In the genomic region with DNA sequence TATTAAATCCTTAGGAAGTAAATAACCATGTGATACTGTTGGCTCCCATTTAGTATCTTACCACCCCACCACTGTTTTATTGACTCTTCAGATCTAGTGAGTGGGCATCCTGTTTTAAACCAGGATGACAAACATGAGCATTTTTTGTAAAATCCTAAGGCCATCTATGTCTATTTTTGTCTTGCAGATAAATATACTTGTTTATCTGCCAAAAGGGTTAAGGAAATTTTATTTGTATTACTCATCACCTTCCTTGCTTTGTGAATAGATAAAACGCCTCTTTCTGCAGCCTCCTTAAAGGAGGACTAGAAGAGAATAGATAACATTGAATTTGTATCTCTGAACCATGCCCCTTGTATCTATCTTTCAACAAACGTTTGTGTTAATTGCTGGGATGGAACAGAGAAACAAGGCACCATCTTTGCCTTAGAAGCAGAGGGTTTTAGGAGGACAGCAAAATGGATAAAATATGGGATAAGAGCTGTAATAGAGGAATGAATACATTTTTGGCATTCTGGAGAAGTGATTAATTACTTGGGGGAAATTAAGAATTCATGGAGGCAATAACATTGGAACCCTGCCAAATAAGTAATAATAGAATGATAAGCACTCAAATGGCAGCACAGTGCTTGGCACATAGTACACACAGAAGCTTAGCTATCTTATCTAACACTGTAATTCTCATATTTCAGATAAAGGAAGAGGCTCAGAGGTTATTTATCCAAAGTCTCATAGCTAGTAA, we compare ENCODE assay signal across 15 cellular contexts. TPM values are rescaled to one million over a fixed set of nuclear protein-coding genes. Genes with fewer than 3 reads are reported as not detected.
A peak's percentile ranks its signal among the peaks of the same experiment; 100 is the strongest.
DNase-seq lines count a peak whose midpoint lies in the region; ATAC-seq, FAIRE-seq and TF ChIP-seq lines count a peak whose summit lies in the region.
"Had no signal": no experiment of that assay in that cellular context is flagged by ENCODE, and none has a peak within 500 bp of the region (broad histone marks: within the 10 kb centered on the region; RNA-seq: fewer than 3 reads in every experiment).

No MANE protein-coding gene starts in this region.

- DNase-seq in A172 (ENCODE audit: low spot score) (peak; percentile 55), H54 (ENCODE audit: insufficient read length, low spot score) (peak; percentile 14), hepatic stellate cell (ENCODE audit: low spot score) (peak; percentile 56), vagina (ENCODE audit: extremely low spot score in 2 of 2) (no peak), testis (no peak), psoas muscle (no peak)
- DNase-seq in activated CD4-positive, alpha-beta T cell treated with anti-CD3 and anti-CD28 coated beads, Interleukin-2, amount 50 U/mL, for 1 hour, result no peak
- DNase-seq: activated effector memory CD4-positive, alpha-beta T cell treated with Interleukin-2 at 50 U/mL for 16 hours; left ventricle myocardium superior; NCI-H526 treated with DMSO at 0.1 percent for 48 hours; stimulated activated naive CD4-positive, alpha-beta T cell had no signal

- TF ChIP-seq POLR2A in H54 (IDR thresholded peaks at IDR 0.05; ENCODE audit: low read depth, low read length) (no peak), vagina (IDR thresholded peaks at IDR 0.05) (no peak), testis (IDR thresholded peaks at IDR 0.05) (no peak)

- H3K9me3 Mint-ChIP-seq in activated T-helper 17 cell treated with anti-CD3 and anti-CD28 coated beads, Interleukin-2, amount 50 U/mL, for 72 hours, result no peaks in the 10 kb centered on the region

- no peak for ATAC-seq in activated T-helper 17 cell treated with anti-CD3 and anti-CD28 coated beads, Interleukin-2, amount 50 U/mL, for 72 hours (replicated peaks)
- no peak for ATAC-seq in psoas muscle
- ATAC-seq: left ventricle myocardium superior had no signal

- no peaks in the 10 kb centered on the region for H3K27me3 ChIP-seq in vagina
- H3K27me3 ChIP-seq in testis, result no peaks in the 10 kb centered on the region
- H3K27me3 ChIP-seq in psoas muscle (ENCODE audit: insufficient read depth in 3 of 3, low read length in 2 of 3), result no peaks in the 10 kb centered on the region
- H3K27me3 ChIP-seq: BLaER1 had no signal

- H3K4me1 ChIP-seq in vagina (peaks cover 98% of the 10 kb centered on the region), testis (peaks cover 55% of the 10 kb centered on the region), psoas muscle (peaks cover 84% of the 10 kb centered on the region)

- peaks cover 21% of the 10 kb centered on the region for H3K36me3 Mint-ChIP-seq in activated T-helper 17 cell treated with anti-CD3 and anti-CD28 coated beads, Interleukin-2, amount 50 U/mL, for 72 hours (ENCODE audit: low read depth)

- 16 to 20% methylated on average over 2 of the region's 2 CpGs for WGBS in testis, 2 donors
- WGBS in psoas muscle, 3 donors, result 31 to 38% (median 31%) methylated on average over 2 of the region's 2 CpGs

- no peaks in the 10 kb centered on the region for H3K36me3 ChIP-seq in vagina
- no peaks in the 10 kb centered on the region for H3K36me3 ChIP-seq in testis (ENCODE audit: low read depth, missing control alignments)
- peaks cover 0 to 25% of the 10 kb centered on the region in 2 donors for H3K36me3 ChIP-seq in psoas muscle (ENCODE audit: insufficient read depth in 1 of 2, low read depth in 1 of 2)

- H3K4me3 Mint-ChIP-seq in activated T-helper 17 cell treated with anti-CD3 and anti-CD28 coated beads, Interleukin-2, amount 50 U/mL, for 72 hours, result peak overlapping the region; percentile 5

- peak; percentile 27 for FAIRE-seq in H54 (lab: Jason Lieb, UNC)
- FAIRE-seq: TTC549 had no signal

- H3K4me3 ChIP-seq in vagina (no peak overlapping the region), testis (no peak overlapping the region), psoas muscle (no peak overlapping the region)
- H3K4me3 ChIP-seq: BLaER1, skin epidermis had no signal

- H3K27ac ChIP-seq in vagina (no peak overlapping the region), testis (peak overlapping the region in 1 of 2 donors; percentile 28), psoas muscle (no peak overlapping the region)
- H3K27ac ChIP-seq: BLaER1 had no signal

- H3K4me1 Mint-ChIP-seq in activated T-helper 17 cell treated with anti-CD3 and anti-CD28 coated beads, Interleukin-2, amount 50 U/mL, for 72 hours, result peaks cover 30% of the 10 kb centered on the region

- TF ChIP-seq CTCF in vagina (IDR thresholded peaks at IDR 0.05) (no peak), testis (IDR thresholded peaks at IDR 0.05) (no peak), psoas muscle (IDR thresholded peaks at IDR 0.05) (no peak)

- no peaks in the 10 kb centered on the region for H3K27me3 Mint-ChIP-seq in activated T-helper 17 cell treated with anti-CD3 and anti-CD28 coated beads, Interleukin-2, amount 50 U/mL, for 72 hours

- peak overlapping the region; percentile 24 for H3K27ac Mint-ChIP-seq in activated T-helper 17 cell treated with anti-CD3 and anti-CD28 coated beads, Interleukin-2, amount 50 U/mL, for 72 hours

- intact Hi-C loops in vagina (cut with DNase I), result no loop called here
- intact Hi-C loops in testis (cut with DNase I; ENCODE audit: low total_unique reads), result no loop called here
- intact Hi-C loops in psoas muscle (cut with DNase I), result no loop called here

- no peaks in the 10 kb centered on the region for H3K9me3 ChIP-seq in vagina
- H3K9me3 ChIP-seq in testis, result no peaks in the 10 kb centered on the region
- no peaks in the 10 kb centered on the region for H3K9me3 ChIP-seq in psoas muscle
- H3K9me3 ChIP-seq: BLaER1 had no signal

RNA-seq across cellular contexts. Expression of a gene that starts 14.7 kb away (rescaled TPM):
- total RNA-seq in A172 (2014; rRNA removed; shearing (Covaris generic)), result 48.2 and 51.3 TPM in 2 replicates
- total RNA-seq in activated T-helper 17 cell treated with anti-CD3 and anti-CD28 coated beads, Interleukin-2, amount 50 U/mL, for 72 hours, result 10 to 100 TPM; 60.1 to 74.9 TPM
- total RNA-seq in vagina (61.9 TPM), testis (10 to 100 TPM; 69.6 to 89.4 TPM), psoas muscle (10 to 100 TPM; 43.4 to 55.1 (median 49.1) TPM)
- polyA plus RNA-seq in testis (ENCODE audit: insufficient read depth, low read depth, low replicate concordance) (63.3 TPM), psoas muscle (10 to 100 TPM; 30.3 to 49.0 (median 38.4) TPM)

Comparison
In these comparisons a context has a peak if more than half of its experiments do, and no peak if none do; other contexts are left out.
1. DNase-seq: peak in A172 (single experiment), H54 (single experiment) and hepatic stellate cell (single experiment); none in activated CD4-positive, alpha-beta T cell treated with anti-CD3 and anti-CD28 coated beads, Interleukin-2, amount 50 U/mL, for 1 hour (single experiment), vagina (0 of 2), testis (single experiment) and psoas muscle (0 of 2).